ENCODE assay signal across 8 cellular contexts in the genomic region with DNA sequence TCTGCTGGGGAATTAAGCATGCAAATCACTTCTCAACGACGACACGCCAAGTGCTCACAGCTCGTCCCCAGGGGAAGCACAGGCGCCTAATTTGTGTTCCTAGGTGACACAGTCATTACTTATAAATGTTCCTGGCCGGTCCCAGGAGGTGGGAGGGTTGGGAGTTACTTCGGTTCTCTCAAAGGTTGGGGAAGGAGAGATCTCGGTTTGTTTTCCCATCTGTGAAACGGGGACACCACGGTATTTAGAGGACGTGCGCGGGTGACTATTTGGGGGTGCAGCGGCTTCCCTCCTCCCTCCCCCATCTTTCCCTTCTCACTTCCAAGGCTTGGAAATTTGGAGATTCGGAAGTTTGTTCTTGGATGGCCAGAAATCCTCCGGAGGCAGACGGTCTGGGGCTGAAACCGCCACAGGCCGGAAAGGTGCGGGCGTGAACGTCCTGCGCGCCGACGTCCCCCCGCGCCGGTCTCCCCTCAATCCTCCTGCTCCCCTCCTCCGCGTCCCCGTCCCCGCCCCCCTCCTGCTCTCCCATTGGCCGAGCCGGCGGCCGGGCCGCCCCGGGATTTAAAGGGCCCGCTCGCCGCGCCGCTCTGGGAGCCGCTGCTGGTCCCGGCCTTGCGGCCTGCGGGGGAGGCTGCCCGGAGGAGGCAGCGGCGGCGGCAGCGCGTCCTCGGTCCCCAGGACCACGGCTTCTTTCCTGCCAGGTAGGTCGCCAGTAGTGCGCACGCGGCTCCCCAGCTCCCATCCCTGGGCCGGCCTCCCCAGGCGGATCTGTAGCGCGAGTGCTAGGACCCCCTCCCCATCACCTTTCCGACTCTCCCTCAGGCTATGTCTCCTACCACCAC. TPM values are rescaled to one million over a fixed set of nuclear protein-coding genes. Genes with fewer than 3 reads are reported as not detected.
DNase-seq lines count a peak whose midpoint lies in the region; ATAC-seq and TF ChIP-seq lines count a peak whose summit lies in the region.

PORCN (plus strand) TSS at position 593 of the 845 bp plus-strand sequence. CDS start 829 bp downstream, outside the sequence.

- ATAC-seq in HG03039 (IDR thresholded peaks at IDR 0.05; ENCODE audit: unreplicated experiment): peak; percentile 78
- peak; percentile 97 for ATAC-seq in lower lobe of right lung

- H3K4me3 ChIP-seq in dorsolateral prefrontal cortex: peak within 1 kb of the TSS; percentile 42 to 84 (median 69)
- peak within 1 kb of the TSS; percentile 66 for H3K4me3 ChIP-seq in lower lobe of right lung

- H3K36me3 ChIP-seq in lower lobe of right lung: peaks cover 5% of the 10 kb centered on the region

- H3K27me3 ChIP-seq in dorsolateral prefrontal cortex: peaks cover 0 to 51% (median 4%) of the 10 kb centered on the region in 45 donors
- H3K27me3 ChIP-seq in lower lobe of right lung (ENCODE audit: low read depth): no peaks in the 10 kb centered on the region

- peak within 1 kb of the TSS in 46 of 59 donors; percentile 13 to 85 (median 67) for H3K27ac ChIP-seq in dorsolateral prefrontal cortex
- H3K27ac ChIP-seq in lower lobe of right lung: peak within 1 kb of the TSS; percentile 64

- H3K4me1 ChIP-seq in lower lobe of right lung: no peaks in the 10 kb centered on the region

- DNase-seq in NCI-H2029 (lab: John Stamatoyannopoulos, UW): peak; percentile 2
- no peak for DNase-seq in NCI-H2029 treated with DMSO at 0.1 percent for 48 hours (lab: John Stamatoyannopoulos, UW)
- peak; percentile 59 to 81 for DNase-seq in NCI-H524 (lab: John Stamatoyannopoulos, UW)
- DNase-seq in activated CD4-positive, alpha-beta T cell treated with anti-CD3 and anti-CD28 coated beads, Interleukin-2, amount 50 U/mL, for 4 hours: peak; percentile 73 to 74
- peak; percentile 57 to 86 (median 76) for DNase-seq in dorsolateral prefrontal cortex
- DNase-seq in lower lobe of right lung: peak; percentile 88
- DNase-seq in stimulated activated CD4-positive, alpha-beta T cell treated with anti-CD3 and anti-CD28 coated beads, TNF-alpha, amount 100 ng/mL, for 24 hours (ENCODE audit: low read depth in 3 of 3): peak; percentile 60 to 81 (median 61)

- H3K9me3 ChIP-seq in lower lobe of right lung: no peaks in the 10 kb centered on the region

- peak in 1 of 56 donors; percentile 11 for TF ChIP-seq CTCF in dorsolateral prefrontal cortex (IDR thresholded peaks at IDR 0.05 in 54 of 56, conservative IDR thresholded peaks at IDR 0.05 in 2 of 56; ENCODE audit: low read depth in 1 of 56, partially characterized antibody in 56 of 56)
- no peak for TF ChIP-seq CTCF in lower lobe of right lung (IDR thresholded peaks at IDR 0.05)

- intact Hi-C loops in dorsolateral prefrontal cortex (cut with DNase I): loop anchor here in 1 of 2 donors (2.0 kb wide), 1 partner anchor 66 kb away; the partner anchor contains the start of gene RBM3
- intact Hi-C loops in lower lobe of right lung (cut with DNase I): no loop called here

RNA-seq across cellular contexts. Expression of gene PORCN, which starts in this region (rescaled TPM):
- total RNA-seq in dorsolateral prefrontal cortex: 10 to 100 TPM; 13.7 to 42.8 (median 26.2) TPM
- total RNA-seq in lower lobe of right lung: 6.1 TPM
